Comparison of ENCODE assay signal across 8 cellular contexts in genomic region chr14:100192672-100193416, GRCh38. TPM values are rescaled to one million over a fixed set of nuclear protein-coding genes. Genes with fewer than 3 reads are reported as not detected.
A peak's percentile ranks its signal among the peaks of the same experiment; 100 is the strongest.
DNase-seq lines count a peak whose midpoint lies in the region; ATAC-seq and TF ChIP-seq lines count a peak whose summit lies in the region.

No MANE protein-coding gene starts in this region.

- H3K36me3 ChIP-seq in thoracic aorta, result no peaks in the 10 kb centered on the region

- ATAC-seq in omental fat pad (ENCODE audit: low FRiP score), result peak; percentile 100
- peak; percentile 90 for ATAC-seq in thoracic aorta (ENCODE audit: insufficient number of reproducible peaks, low FRiP score, low read depth)

- H3K4me1 Mint-ChIP-seq in HFFc6 (ENCODE audit: low read depth), result peaks cover 5% of the 10 kb centered on the region; the same call in 1 of the 2 replicates
- peaks cover 16% of the 10 kb centered on the region for H3K4me1 Mint-ChIP-seq in activated naive CD4-positive, alpha-beta T cell treated with anti-CD3 and anti-CD28 coated beads, Interleukin-2, amount 50 U/mL, for 24 hours

- peaks cover 10 to 17% of the 10 kb centered on the region in 2 donors for H3K4me1 ChIP-seq in thoracic aorta (ENCODE audit: control insufficient read depth in 1 of 2, low read depth in 2 of 2)

- H3K9me3 Mint-ChIP-seq in HFFc6, result no peaks in the 10 kb centered on the region
- H3K9me3 Mint-ChIP-seq in activated naive CD4-positive, alpha-beta T cell treated with anti-CD3 and anti-CD28 coated beads, Interleukin-2, amount 50 U/mL, for 24 hours, result no peaks in the 10 kb centered on the region

- no peaks in the 10 kb centered on the region for H3K9me3 ChIP-seq in thoracic aorta

- H3K27ac ChIP-seq in thoracic aorta, result peak overlapping the region; percentile 92 to 93

- H3K36me3 Mint-ChIP-seq in HFFc6 (ENCODE audit: low read depth), result no peaks in the 10 kb centered on the region
- no peaks in the 10 kb centered on the region for H3K36me3 Mint-ChIP-seq in activated naive CD4-positive, alpha-beta T cell treated with anti-CD3 and anti-CD28 coated beads, Interleukin-2, amount 50 U/mL, for 24 hours

- H3K27me3 ChIP-seq in thoracic aorta (replicated peaks; ENCODE audit: insufficient read depth), result no peaks in the 10 kb centered on the region

- H3K27me3 Mint-ChIP-seq in HFFc6 (ENCODE audit: insufficient read depth), result no peaks in the 10 kb centered on the region; the same call in none of the 2 replicates
- no peaks in the 10 kb centered on the region for H3K27me3 Mint-ChIP-seq in activated naive CD4-positive, alpha-beta T cell treated with anti-CD3 and anti-CD28 coated beads, Interleukin-2, amount 50 U/mL, for 24 hours

- H3K27ac Mint-ChIP-seq in HFFc6, result peak overlapping the region; percentile 72
- H3K27ac Mint-ChIP-seq in activated naive CD4-positive, alpha-beta T cell treated with anti-CD3 and anti-CD28 coated beads, Interleukin-2, amount 50 U/mL, for 24 hours, result peak overlapping the region; percentile 94

- peak overlapping the region; percentile 48; the same call in 1 of the 2 replicates for H3K4me3 ChIP-seq in GM08714 (ENCODE audit: low read length)
- peak overlapping the region; percentile 68 for H3K4me3 ChIP-seq in thoracic aorta

- peak; percentile 96 for TF ChIP-seq CTCF in HFFc6 (IDR thresholded peaks at IDR 0.05)
- peak in 2 of 3 donors; percentile 13 to 82 for TF ChIP-seq CTCF in omental fat pad (IDR thresholded peaks at IDR 0.05)
- TF ChIP-seq CTCF in thoracic aorta (IDR thresholded peaks at IDR 0.05), result peak; percentile 92

- DNase-seq in HFFc6 (peak; percentile 93), NAMALWA (ENCODE audit: low spot score) (peak; percentile 99), SK-N-DZ (ENCODE audit: low spot score) (peak; percentile 95), globus pallidus (ENCODE audit: low spot score) (peak; percentile 96), omental fat pad (ENCODE audit: low spot score) (peak; percentile 99), thoracic aorta (ENCODE audit: low spot score) (peak; percentile 96)

- H3K4me3 Mint-ChIP-seq in HFFc6, result peak overlapping the region; percentile 68
- peak overlapping the region; percentile 77 for H3K4me3 Mint-ChIP-seq in activated naive CD4-positive, alpha-beta T cell treated with anti-CD3 and anti-CD28 coated beads, Interleukin-2, amount 50 U/mL, for 24 hours

RNA-seq across cellular contexts. Expression of gene DEGS2, which starts 33.4 kb away (rescaled TPM):
- not detected for total RNA-seq in HFFc6 (2021; fragmentation: NEBNext Ultra II Directional; extraction: Animal tissue kit (Norgen Biotek cat#: 25700))
- polyA plus RNA-seq in SK-N-DZ (2014; cell fraction: cytosol; rRNA removed), result not detected in 2 replicates
- 0.04 TPM in 1 of 2 replicates, not detected in the other for polyA plus RNA-seq in SK-N-DZ (2014; cell fraction: nucleus; rRNA removed)
- total RNA-seq in omental fat pad, result under 1 TPM in 3 of 4 donors, not detected in 1; 0.19 to 0.79 (median 0.19) TPM
- total RNA-seq in thoracic aorta, result under 1 TPM in 1 of 2 donors, not detected in 1; 0.28 TPM

RNA-seq across cellular contexts. Expression of gene YY1, which starts 46.1 kb away (rescaled TPM):
- 10 to 100 TPM; 57.0 to 70.8 (median 68.1) TPM for total RNA-seq in HFFc6 (2021; fragmentation: NEBNext Ultra II Directional; extraction: Animal tissue kit (Norgen Biotek cat#: 25700))
- polyA plus RNA-seq in SK-N-DZ (2014; cell fraction: cytosol; rRNA removed), result 25.7 and 28.4 TPM in 2 replicates
- polyA plus RNA-seq in SK-N-DZ (2014; cell fraction: nucleus; rRNA removed), result 24.4 and 31.4 TPM in 2 replicates
- total RNA-seq in omental fat pad (10 to 100 TPM; 45.1 to 55.5 (median 48.6) TPM), thoracic aorta (10 to 100 TPM; 42.8 to 52.3 TPM)

Comparison
In these comparisons a context has a peak if more than half of its experiments do, and no peak if none do; other contexts are left out.
1. Peak in every context shown above with its lines: DNase-seq, ATAC-seq, H3K4me3 ChIP-seq and H3K27ac ChIP-seq.